24 cellular contexts compared by ENCODE assay signal in the genomic region with DNA sequence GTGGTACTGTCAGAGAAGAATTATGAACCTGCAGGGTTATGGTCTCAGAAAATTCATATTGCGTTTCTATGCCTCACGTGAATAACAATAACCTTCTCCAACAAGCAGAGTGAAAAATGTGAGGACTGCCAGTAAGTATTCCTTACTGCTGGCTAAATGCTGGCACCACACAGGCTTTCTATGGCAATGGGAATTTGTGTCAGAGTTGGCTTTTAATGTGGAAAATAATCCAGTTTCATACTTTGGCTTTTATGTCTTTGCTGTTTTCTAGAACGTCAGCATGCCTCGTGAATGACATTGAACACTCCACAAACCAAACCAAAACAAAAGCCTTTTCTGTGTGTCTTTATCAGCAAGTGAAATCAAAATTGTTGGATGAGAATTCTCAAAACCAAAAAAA.
"Had no signal": no experiment of that assay in that cellular context is flagged by ENCODE, and none has a peak within 500 bp of the region (broad histone marks: within the 10 kb centered on the region; RNA-seq: fewer than 3 reads in every experiment).

No MANE protein-coding gene starts in this region.

- H3K4me3 Mint-ChIP-seq: activated CD4-positive, alpha-beta T cell treated with anti-CD3 and anti-CD28 coated beads, Interleukin-2, amount 10 ng/mL, durations not matched to agents 7 days and 5 days; activated CD8-positive, alpha-beta memory T cell treated with anti-CD3 and anti-CD28 coated beads, Interleukin-2, amount 10 ng/mL, durations not matched to agents 7 days and 5 days; activated CD8-positive, alpha-beta T cell treated with anti-CD3 and anti-CD28 coated beads for 36 hours; activated naive CD4-positive, alpha-beta T cell treated with anti-CD3 and anti-CD28 coated beads, Interleukin-2, amount 10 ng/mL, durations not matched to agents 7 days and 5 days; memory B cell; stimulated activated naive B cell treated with anti-CD40 and anti-IgM and Interleukin-4, amounts not matched to agents 10 μg/mL and 1 μg/mL and 100 μg/mL, for 72 hours; T-helper 2 cell treated with Interferon-gamma antibody and Interleukin-4, amounts not matched to agents 5 μg/mL and 100 μg/mL, for 36 hours had no signal

- H3K36me3 ChIP-seq: ascending aorta, brain microvascular endothelial cell, gastroesophageal sphincter, right lobe of liver, thoracic aorta, WERI-Rb-1 had no signal

- H3K27me3 ChIP-seq: ascending aorta, brain microvascular endothelial cell, gastroesophageal sphincter, right lobe of liver had no signal

- DNase-seq: activated CD4-positive, alpha-beta T cell treated with anti-CD3 and anti-CD28 coated beads, Interleukin-2, amount 10 ng/mL, durations not matched to agents 7 days and 5 days; activated CD4-positive, CD25-positive, alpha-beta regulatory T cell treated with anti-CD3 and anti-CD28 coated beads, Interleukin-2, amount 50 U/mL, for 72 hours; activated CD8-positive, alpha-beta memory T cell treated with anti-CD3 and anti-CD28 coated beads, Interleukin-2, amount 10 ng/mL, durations not matched to agents 7 days and 5 days; activated CD8-positive, alpha-beta T cell treated with anti-CD3 and anti-CD28 coated beads for 36 hours; activated effector memory CD4-positive, alpha-beta T cell treated with anti-CD3 and anti-CD28 coated beads, Interleukin-2, amount 50 U/mL, for 16 hours; activated naive CD4-positive, alpha-beta T cell treated with anti-CD3 and anti-CD28 coated beads, Interleukin-2, amount 10 ng/mL, durations not matched to agents 7 days and 5 days; activated T-cell treated with anti-CD3 and anti-CD28 coated beads for 4 hours; brain microvascular endothelial cell; central memory CD4-positive, alpha-beta T cell; effector memory CD4-positive, alpha-beta T cell; head of caudate nucleus; hypothalamus; nucleus accumbens; right lobe of liver; stimulated activated CD4-positive, alpha-beta T cell treated with anti-CD3 and anti-CD28 coated beads, Interleukin-2, amount 100 ng/mL, for 48 hours; stimulated activated CD8-positive, alpha-beta memory T cell treated with anti-CD3 and anti-CD28 coated beads, Interleukin-4, amount 100 ng/mL, for 48 hours; stimulated activated naive B cell treated with anti-CD40 and anti-IgM and Interleukin-4, amounts not matched to agents 10 μg/mL and 1 μg/mL and 100 μg/mL, for 72 hours; WERI-Rb-1 had no signal

- H3K36me3 Mint-ChIP-seq: activated CD8-positive, alpha-beta memory T cell treated with anti-CD3 and anti-CD28 coated beads, Interleukin-2, amount 10 ng/mL, durations not matched to agents 7 days and 5 days; activated naive CD4-positive, alpha-beta T cell treated with anti-CD3 and anti-CD28 coated beads, Interleukin-2, amount 10 ng/mL, durations not matched to agents 7 days and 5 days; memory B cell had no signal

- H3K27me3 Mint-ChIP-seq: activated CD4-positive, alpha-beta T cell treated with anti-CD3 and anti-CD28 coated beads, Interleukin-2, amount 10 ng/mL, durations not matched to agents 7 days and 5 days; activated CD8-positive, alpha-beta memory T cell treated with anti-CD3 and anti-CD28 coated beads, Interleukin-2, amount 10 ng/mL, durations not matched to agents 7 days and 5 days; activated CD8-positive, alpha-beta T cell treated with anti-CD3 and anti-CD28 coated beads for 36 hours; activated naive CD4-positive, alpha-beta T cell treated with anti-CD3 and anti-CD28 coated beads, Interleukin-2, amount 10 ng/mL, durations not matched to agents 7 days and 5 days; memory B cell; stimulated activated naive B cell treated with anti-CD40 and anti-IgM and Interleukin-4, amounts not matched to agents 10 μg/mL and 1 μg/mL and 100 μg/mL, for 72 hours had no signal

- H3K27ac Mint-ChIP-seq: activated CD4-positive, alpha-beta T cell treated with anti-CD3 and anti-CD28 coated beads, Interleukin-2, amount 10 ng/mL, durations not matched to agents 7 days and 5 days; activated CD8-positive, alpha-beta memory T cell treated with anti-CD3 and anti-CD28 coated beads, Interleukin-2, amount 10 ng/mL, durations not matched to agents 7 days and 5 days; activated CD8-positive, alpha-beta T cell treated with anti-CD3 and anti-CD28 coated beads for 36 hours; activated naive CD4-positive, alpha-beta T cell treated with anti-CD3 and anti-CD28 coated beads, Interleukin-2, amount 10 ng/mL, durations not matched to agents 7 days and 5 days; memory B cell; T-helper 2 cell treated with Interferon-gamma antibody and Interleukin-4, amounts not matched to agents 5 μg/mL and 100 μg/mL, for 36 hours had no signal

- H3K27ac ChIP-seq: brain microvascular endothelial cell, gastroesophageal sphincter, right lobe of liver, WERI-Rb-1 had no signal

- H3K9me3 Mint-ChIP-seq: activated CD4-positive, alpha-beta T cell treated with anti-CD3 and anti-CD28 coated beads, Interleukin-2, amount 10 ng/mL, durations not matched to agents 7 days and 5 days; memory B cell had no signal

- H3K9me3 ChIP-seq: ascending aorta, gastroesophageal sphincter, right lobe of liver, thoracic aorta had no signal

- H3K4me1 Mint-ChIP-seq: activated CD4-positive, alpha-beta T cell treated with anti-CD3 and anti-CD28 coated beads, Interleukin-2, amount 10 ng/mL, durations not matched to agents 7 days and 5 days; activated CD8-positive, alpha-beta memory T cell treated with anti-CD3 and anti-CD28 coated beads, Interleukin-2, amount 10 ng/mL, durations not matched to agents 7 days and 5 days; activated naive CD4-positive, alpha-beta T cell treated with anti-CD3 and anti-CD28 coated beads, Interleukin-2, amount 10 ng/mL, durations not matched to agents 7 days and 5 days had no signal

- H3K4me3 ChIP-seq: gastroesophageal sphincter, right lobe of liver, thoracic aorta had no signal

- ATAC-seq: activated CD8-positive, alpha-beta memory T cell treated with anti-CD3 and anti-CD28 coated beads, Interleukin-2, amount 10 ng/mL, durations not matched to agents 7 days and 5 days; activated CD8-positive, alpha-beta T cell treated with anti-CD3 and anti-CD28 coated beads for 36 hours; esophagus mucosa; gastroesophageal sphincter; right lobe of liver; stimulated activated naive B cell treated with anti-CD40 and anti-IgM and Interleukin-4, amounts not matched to agents 10 μg/mL and 1 μg/mL and 100 μg/mL, for 72 hours had no signal

- H3K4me1 ChIP-seq: right lobe of liver had no signal
